6 cellular contexts compared by ENCODE assay signal in the genomic region with DNA sequence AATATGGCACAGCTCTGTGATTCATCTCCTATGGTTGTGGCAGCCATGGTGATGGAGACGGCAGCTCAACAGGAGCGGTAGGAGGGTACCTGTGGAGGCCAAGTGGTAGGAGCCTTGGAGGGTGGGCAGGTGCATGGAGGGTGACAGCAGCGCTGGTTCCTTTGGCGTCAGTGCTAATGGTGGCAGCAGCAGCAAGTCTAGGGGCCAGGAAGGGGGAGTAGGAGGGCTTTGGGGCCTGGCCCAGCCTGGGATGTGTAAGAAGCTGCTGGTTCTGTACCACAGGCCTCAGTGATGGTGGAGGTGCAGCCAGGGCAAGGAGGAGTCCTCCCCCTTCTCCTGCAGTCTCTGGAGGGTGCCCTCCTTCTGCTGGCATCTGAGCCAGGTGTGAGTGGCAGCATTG.
DNase-seq lines count a peak whose midpoint lies in the region; FAIRE-seq and TF ChIP-seq lines count a peak whose summit lies in the region.
"Not testable (repeated sequence)": the region's sequence is repeated elsewhere in the genome, so short reads cannot be mapped to it uniquely, and the experiment has no call there.

No MANE protein-coding gene starts in this region.

- not testable (repeated sequence) for H3K27ac ChIP-seq in SK-N-SH (ENCODE audit: low read depth in 2 of 2, low read length in 1 of 2); spleen

- FAIRE-seq in urothelium cell line (lab: Jason Lieb, UNC) = not testable (repeated sequence)

- not testable (repeated sequence) for H3K4me2 ChIP-seq in SK-N-SH

- not testable (repeated sequence) for H3K4me3 ChIP-seq in SK-N-SH (ENCODE audit: low read depth in 2 of 2, low read length in 1 of 2); spleen

- not testable (repeated sequence) for H2AFZ ChIP-seq in SK-N-SH (ENCODE audit: low read depth)

- not testable (repeated sequence) for H3K27ac Mint-ChIP-seq in chondrocyte (ENCODE audit: unreplicated experiment)
- peak overlapping the region; percentile 67 for H3K27ac Mint-ChIP-seq in endothelial cell (ENCODE audit: unreplicated experiment)

- WGBS in SK-N-SH (ENCODE audit: low lambda C conversion rate) = 0% methylated on average over 4 of the region's 4 CpGs
- 88 to 94% (median 89%) methylated on average over 4 of the region's 4 CpGs for WGBS in spleen, 5 donors

- H3K9ac ChIP-seq in SK-N-SH = not testable (repeated sequence)

- not testable (repeated sequence) for TF ChIP-seq RAD21 in SK-N-SH (IDR thresholded peaks at IDR 0.05; ENCODE audit: low read length)

- not testable (repeated sequence) for H3K36me3 Mint-ChIP-seq in chondrocyte (ENCODE audit: low read depth); endothelial cell (ENCODE audit: low read depth, unreplicated experiment)

- H3K36me3 ChIP-seq in SK-N-SH (replicated peaks in 1 of 2; ENCODE audit: control insufficient read depth in 1 of 2, insufficient read depth in 2 of 2, low read length in 1 of 2); spleen: not testable (repeated sequence)

- intact Hi-C loops in spleen (cut with DNase I; ENCODE audit: low total_unique reads) = not testable (repeated sequence)

- not testable (repeated sequence) for H3K4me1 ChIP-seq in SK-N-SH (ENCODE audit: control insufficient read depth in 1 of 2, insufficient read depth in 2 of 2, low read depth in 1 of 2, low read length in 1 of 2); spleen

- H3K4me3 Mint-ChIP-seq in chondrocyte (ENCODE audit: unreplicated experiment); endothelial cell (ENCODE audit: unreplicated experiment): not testable (repeated sequence)

- not testable (repeated sequence) for H3K4me1 Mint-ChIP-seq in chondrocyte (ENCODE audit: low read depth); endothelial cell (ENCODE audit: unreplicated experiment)

- H3K79me2 ChIP-seq in SK-N-SH (ENCODE audit: insufficient read depth) = not testable (repeated sequence)

- not testable (repeated sequence) for TF ChIP-seq POLR2A in spleen (IDR thresholded peaks at IDR 0.05)

- not testable (repeated sequence) for H3K27me3 ChIP-seq in SK-N-SH (ENCODE audit: insufficient read depth); spleen (replicated peaks in 1 of 7)

- TF ChIP-seq CTCF in SK-N-SH (IDR thresholded peaks at IDR 0.05); chondrocyte (IDR thresholded peaks at IDR 0.05); endothelial cell (IDR thresholded peaks at IDR 0.05; ENCODE audit: unreplicated experiment); spleen (IDR thresholded peaks at IDR 0.05 in 8 of 11, conservative IDR thresholded peaks at IDR 0.05 in 3 of 11): not testable (repeated sequence)

- POLR2A ChIA-PET in SK-N-SH (lab: Yijun Ruan, JAX) = not testable (repeated sequence)

- CTCF ChIA-PET in SK-N-SH (lab: Yijun Ruan, JAX) = not testable (repeated sequence)

- peaks cover 18% of the 10 kb centered on the region for H3K9me3 Mint-ChIP-seq in chondrocyte (ENCODE audit: low read depth)
- not testable (repeated sequence) for H3K9me3 Mint-ChIP-seq in endothelial cell (ENCODE audit: unreplicated experiment)

- DNase-seq in SK-N-SH (peak; percentile 1), chondrocyte (ENCODE audit: low spot score) (peak; percentile 70), spleen (peak; percentile 61), urothelium cell line (ENCODE audit: low spot score) (peak; percentile 1)
- DNase-seq in activated effector memory CD4-positive, alpha-beta T cell treated with anti-CD3 and anti-CD28 coated beads, Interleukin-2, amount 50 U/mL, for 16 hours = peak; percentile 58
- DNase-seq in endothelial cell (ENCODE audit: low spot score) = not testable (repeated sequence)

- not testable (repeated sequence) for H3K27me3 Mint-ChIP-seq in chondrocyte (ENCODE audit: low read depth); endothelial cell (ENCODE audit: unreplicated experiment)

- H3K9me3 ChIP-seq in SK-N-SH, spleen: not testable (repeated sequence)

- TF ChIP-seq EP300 in SK-N-SH (IDR thresholded peaks at IDR 0.05; ENCODE audit: borderline replicate concordance in 1 of 2, low read depth in 1 of 2, low read length in 1 of 2) = not testable (repeated sequence)

- H3F3A ChIP-seq in SK-N-SH (replicated peaks; ENCODE audit: insufficient read depth) = not testable (repeated sequence)

- not testable (repeated sequence) for H3K9me2 ChIP-seq in SK-N-SH

- not testable (repeated sequence) for H4K20me1 ChIP-seq in SK-N-SH (ENCODE audit: insufficient read depth)
